7 cellular contexts compared by ENCODE assay signal in genomic region chr3:134197681-134198261, GRCh38. TPM values are rescaled to one million over a fixed set of nuclear protein-coding genes. Genes with fewer than 3 reads are reported as not detected.
DNase-seq lines count a peak whose midpoint lies in the region; TF ChIP-seq lines count a peak whose summit lies in the region.

No MANE protein-coding gene starts in this region.

- H3K4me1 ChIP-seq in GM23248 (ENCODE audit: insufficient read depth) (peaks cover 36% of the 10 kb centered on the region), osteoblast (ENCODE audit: insufficient read depth, low read length) (peaks cover 23% of the 10 kb centered on the region)

- H3K36me3 Mint-ChIP-seq in T-helper 2 cell treated with Interferon-gamma antibody and Interleukin-4, amounts not matched to agents 5 μg/mL and 100 μg/mL, for 36 hours (ENCODE audit: low read depth), result peaks cover 3% of the 10 kb centered on the region

- H3K9me3 ChIP-seq in GM23248 (ENCODE audit: low read depth), result no peaks in the 10 kb centered on the region
- no peaks in the 10 kb centered on the region for H3K9me3 ChIP-seq in osteoblast (ENCODE audit: low read depth, low read length)

- H3K36me3 ChIP-seq in GM23248 (ENCODE audit: low read depth), result peaks cover 17% of the 10 kb centered on the region
- peaks cover 24% of the 10 kb centered on the region for H3K36me3 ChIP-seq in osteoblast (ENCODE audit: insufficient read depth, low read length)

- in situ Hi-C loops in G401 (cut with HindIII; ENCODE audit: low sequenced_read_pairs), result no loop called here
- in situ Hi-C loops in GM23248 (cut with MboI), result loop anchor here (10.0 kb wide), 1 partner anchor 263 kb away; no protein-coding TSS in a partner anchor

- H3K27me3 Mint-ChIP-seq in T-helper 2 cell treated with Interferon-gamma antibody and Interleukin-4, amounts not matched to agents 5 μg/mL and 100 μg/mL, for 36 hours (ENCODE audit: low read depth), result no peaks in the 10 kb centered on the region

- H3K9ac ChIP-seq in GM23248, result no peak overlapping the region

- H3K27ac ChIP-seq in GM23248 (no peak overlapping the region), osteoblast (ENCODE audit: low read depth, low read length) (no peak overlapping the region)

- TF ChIP-seq CTCF in osteoblast (IDR thresholded peaks at IDR 0.05; ENCODE audit: extremely low read depth, low read depth, low read length), result peak; percentile 73

- H3K9me2 ChIP-seq in GM23248 (ENCODE audit: insufficient read depth), result no peaks in the 10 kb centered on the region

- H2AFZ ChIP-seq in GM23248 (no peak overlapping the region), osteoblast (ENCODE audit: low read length) (no peak overlapping the region)

- 7 to 9% methylated on average over 2 of the region's 2 CpGs for WGBS in GM23248 (ENCODE audit: low coverage in 1 of 2, low lambda C conversion rate in 2 of 2, missing lambda C conversion rate in 2 of 2), 2 experiments

- no peaks in the 10 kb centered on the region for H3K9me3 Mint-ChIP-seq in T-helper 2 cell treated with Interferon-gamma antibody and Interleukin-4, amounts not matched to agents 5 μg/mL and 100 μg/mL, for 36 hours

- H4K20me1 ChIP-seq in GM23248 (ENCODE audit: insufficient read depth) (peaks cover 2% of the 10 kb centered on the region; the same call in 1 of the 2 replicates), osteoblast (ENCODE audit: insufficient read depth, low read length) (peaks cover 8% of the 10 kb centered on the region)

- peaks cover 2% of the 10 kb centered on the region for H3K4me1 Mint-ChIP-seq in T-helper 2 cell treated with Interferon-gamma antibody and Interleukin-4, amounts not matched to agents 5 μg/mL and 100 μg/mL, for 36 hours (ENCODE audit: low read depth)

- H3K4me3 ChIP-seq in GM23248 (no peak overlapping the region), osteoblast (ENCODE audit: insufficient read depth, low read length) (no peak overlapping the region)

- H3K4me3 Mint-ChIP-seq in T-helper 2 cell treated with Interferon-gamma antibody and Interleukin-4, amounts not matched to agents 5 μg/mL and 100 μg/mL, for 36 hours, result no peak overlapping the region

- no peak overlapping the region for H3K4me2 ChIP-seq in GM23248 (ENCODE audit: unreplicated experiment)
- H3K4me2 ChIP-seq in osteoblast (ENCODE audit: insufficient read depth, low read length), result no peak overlapping the region

- no peaks in the 10 kb centered on the region for H3K27me3 ChIP-seq in GM23248 (replicated peaks; ENCODE audit: insufficient read depth)
- H3K27me3 ChIP-seq in osteoblast (ENCODE audit: insufficient read depth, low read length), result no peaks in the 10 kb centered on the region

- peak; percentile 70 for DNase-seq in G401 (ENCODE audit: low spot score)
- peak; percentile 83 for DNase-seq in GM23248
- peak; percentile 64 for DNase-seq in NCI-H1105 treated with DMSO at 0.1 percent for 48 hours (lab: John Stamatoyannopoulos, UW)
- peak; percentile 29 for DNase-seq in T-helper 2 cell treated with Interferon-gamma antibody and Interleukin-4, amounts not matched to agents 5 μg/mL and 100 μg/mL, for 36 hours (ENCODE audit: low spot score)
- DNase-seq in fibroblast of the conjunctiva (ENCODE audit: low read depth), result peak; percentile 51
- DNase-seq in osteoblast (ENCODE audit: insufficient read length, low spot score, missing footprints), result peak; percentile 43
- DNase-seq in T1000 (lab: John Stamatoyannopoulos, UW), result no peak

- peaks cover 30% of the 10 kb centered on the region for H3F3A ChIP-seq in GM23248 (ENCODE audit: insufficient read depth)

- H3K79me2 ChIP-seq in GM23248 (ENCODE audit: insufficient read depth) (peaks cover 31% of the 10 kb centered on the region), osteoblast (ENCODE audit: insufficient read depth, low read length) (peaks cover 3% of the 10 kb centered on the region)

- no peak overlapping the region for H3K27ac Mint-ChIP-seq in T-helper 2 cell treated with Interferon-gamma antibody and Interleukin-4, amounts not matched to agents 5 μg/mL and 100 μg/mL, for 36 hours

RNA-seq across cellular contexts. Expression of gene RYK, which starts 52.9 kb away (rescaled TPM):
- 88.1 and 131 TPM in 2 replicates for total RNA-seq in G401 (2014; rRNA removed; shearing (Covaris generic))
- 93.7 and 100 TPM in 2 replicates for total RNA-seq in GM23248 (2014; rRNA removed; shearing (Covaris generic))
- 22.3 and 22.8 TPM in 2 replicates for polyA plus RNA-seq in GM23248 (2016; fragmentation: Nextera tagmentation; extraction: Ambion mirVana)
- 108 and 117 TPM in 2 replicates for total RNA-seq in osteoblast
